8 cellular contexts compared by ENCODE assay signal in genomic region chr6:89122625-89123024, GRCh38.
A peak's percentile ranks its signal among the peaks of the same experiment; 100 is the strongest.
DNase-seq lines count a peak whose midpoint lies in the region; ATAC-seq lines count a peak whose summit lies in the region.

No MANE protein-coding gene starts in this region.

- peak; percentile 70 for ATAC-seq in GM19351 (IDR thresholded peaks at IDR 0.05; ENCODE audit: unreplicated experiment)
- ATAC-seq in GM18858 (IDR thresholded peaks at IDR 0.05; ENCODE audit: unreplicated experiment), result no peak
- no peak for ATAC-seq in HG02610 (IDR thresholded peaks at IDR 0.05; ENCODE audit: unreplicated experiment)

- peak; percentile 40 for DNase-seq in COR-L47 (lab: John Stamatoyannopoulos, UW)
- peak; percentile 61 for DNase-seq in NCI-H1694 treated with DMSO at 0.1 percent for 48 hours (lab: John Stamatoyannopoulos, UW)
- peak; percentile 43 for DNase-seq in amniotic epithelial cell (ENCODE audit: low read depth)
- peak; percentile 50 for DNase-seq in inferior parietal cortex (ENCODE audit: extremely low spot score)
- DNase-seq in GM19238 (ENCODE audit: insufficient read length, low spot score), result no peak
